Comparison of ENCODE assay signal across 1 cellular context in the genomic region with DNA sequence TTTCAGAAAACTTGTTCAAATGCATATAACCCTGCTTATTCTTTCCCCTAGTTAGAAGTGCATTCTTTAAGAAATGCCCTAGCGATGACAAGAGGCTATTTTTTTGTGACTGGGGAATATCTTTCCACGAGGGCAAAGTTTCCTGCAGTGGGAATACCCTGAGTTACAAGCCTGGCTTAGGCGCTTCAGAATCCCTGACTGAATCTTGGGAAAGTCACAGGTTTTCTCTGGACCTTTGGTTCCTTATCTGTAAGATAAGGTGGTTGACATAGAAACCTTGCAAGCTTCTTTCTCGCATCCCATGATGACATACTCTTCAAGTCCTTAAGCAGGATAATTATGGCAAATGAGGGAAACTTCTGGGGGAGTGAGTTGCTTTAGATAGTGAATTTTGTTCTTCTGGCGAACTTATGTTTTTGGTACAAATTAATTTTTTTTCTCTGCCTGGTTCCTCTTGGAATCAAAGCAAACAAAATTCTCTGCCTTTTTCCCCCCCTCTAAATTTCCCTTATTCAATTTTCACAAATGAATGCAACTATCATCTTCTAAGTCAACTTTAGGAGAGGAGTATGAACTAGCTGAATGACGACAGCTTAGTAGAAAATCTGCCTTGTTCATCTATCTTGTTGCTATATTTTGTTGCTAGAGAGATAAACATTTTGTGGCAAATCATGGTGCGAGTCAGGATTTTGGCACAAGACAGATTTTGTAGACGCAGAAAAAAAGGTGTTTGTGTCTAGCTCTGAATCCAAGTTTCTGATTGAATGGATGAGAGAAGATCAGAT.
TF ChIP-seq lines count a peak whose summit lies in the region.

No MANE protein-coding gene starts in this region.

TF ChIP-seq in GM23338, 12 proteins besides CTCF, POLR2A, EP300 and RAD21:
- TF ChIP-seq, protein P1, sequence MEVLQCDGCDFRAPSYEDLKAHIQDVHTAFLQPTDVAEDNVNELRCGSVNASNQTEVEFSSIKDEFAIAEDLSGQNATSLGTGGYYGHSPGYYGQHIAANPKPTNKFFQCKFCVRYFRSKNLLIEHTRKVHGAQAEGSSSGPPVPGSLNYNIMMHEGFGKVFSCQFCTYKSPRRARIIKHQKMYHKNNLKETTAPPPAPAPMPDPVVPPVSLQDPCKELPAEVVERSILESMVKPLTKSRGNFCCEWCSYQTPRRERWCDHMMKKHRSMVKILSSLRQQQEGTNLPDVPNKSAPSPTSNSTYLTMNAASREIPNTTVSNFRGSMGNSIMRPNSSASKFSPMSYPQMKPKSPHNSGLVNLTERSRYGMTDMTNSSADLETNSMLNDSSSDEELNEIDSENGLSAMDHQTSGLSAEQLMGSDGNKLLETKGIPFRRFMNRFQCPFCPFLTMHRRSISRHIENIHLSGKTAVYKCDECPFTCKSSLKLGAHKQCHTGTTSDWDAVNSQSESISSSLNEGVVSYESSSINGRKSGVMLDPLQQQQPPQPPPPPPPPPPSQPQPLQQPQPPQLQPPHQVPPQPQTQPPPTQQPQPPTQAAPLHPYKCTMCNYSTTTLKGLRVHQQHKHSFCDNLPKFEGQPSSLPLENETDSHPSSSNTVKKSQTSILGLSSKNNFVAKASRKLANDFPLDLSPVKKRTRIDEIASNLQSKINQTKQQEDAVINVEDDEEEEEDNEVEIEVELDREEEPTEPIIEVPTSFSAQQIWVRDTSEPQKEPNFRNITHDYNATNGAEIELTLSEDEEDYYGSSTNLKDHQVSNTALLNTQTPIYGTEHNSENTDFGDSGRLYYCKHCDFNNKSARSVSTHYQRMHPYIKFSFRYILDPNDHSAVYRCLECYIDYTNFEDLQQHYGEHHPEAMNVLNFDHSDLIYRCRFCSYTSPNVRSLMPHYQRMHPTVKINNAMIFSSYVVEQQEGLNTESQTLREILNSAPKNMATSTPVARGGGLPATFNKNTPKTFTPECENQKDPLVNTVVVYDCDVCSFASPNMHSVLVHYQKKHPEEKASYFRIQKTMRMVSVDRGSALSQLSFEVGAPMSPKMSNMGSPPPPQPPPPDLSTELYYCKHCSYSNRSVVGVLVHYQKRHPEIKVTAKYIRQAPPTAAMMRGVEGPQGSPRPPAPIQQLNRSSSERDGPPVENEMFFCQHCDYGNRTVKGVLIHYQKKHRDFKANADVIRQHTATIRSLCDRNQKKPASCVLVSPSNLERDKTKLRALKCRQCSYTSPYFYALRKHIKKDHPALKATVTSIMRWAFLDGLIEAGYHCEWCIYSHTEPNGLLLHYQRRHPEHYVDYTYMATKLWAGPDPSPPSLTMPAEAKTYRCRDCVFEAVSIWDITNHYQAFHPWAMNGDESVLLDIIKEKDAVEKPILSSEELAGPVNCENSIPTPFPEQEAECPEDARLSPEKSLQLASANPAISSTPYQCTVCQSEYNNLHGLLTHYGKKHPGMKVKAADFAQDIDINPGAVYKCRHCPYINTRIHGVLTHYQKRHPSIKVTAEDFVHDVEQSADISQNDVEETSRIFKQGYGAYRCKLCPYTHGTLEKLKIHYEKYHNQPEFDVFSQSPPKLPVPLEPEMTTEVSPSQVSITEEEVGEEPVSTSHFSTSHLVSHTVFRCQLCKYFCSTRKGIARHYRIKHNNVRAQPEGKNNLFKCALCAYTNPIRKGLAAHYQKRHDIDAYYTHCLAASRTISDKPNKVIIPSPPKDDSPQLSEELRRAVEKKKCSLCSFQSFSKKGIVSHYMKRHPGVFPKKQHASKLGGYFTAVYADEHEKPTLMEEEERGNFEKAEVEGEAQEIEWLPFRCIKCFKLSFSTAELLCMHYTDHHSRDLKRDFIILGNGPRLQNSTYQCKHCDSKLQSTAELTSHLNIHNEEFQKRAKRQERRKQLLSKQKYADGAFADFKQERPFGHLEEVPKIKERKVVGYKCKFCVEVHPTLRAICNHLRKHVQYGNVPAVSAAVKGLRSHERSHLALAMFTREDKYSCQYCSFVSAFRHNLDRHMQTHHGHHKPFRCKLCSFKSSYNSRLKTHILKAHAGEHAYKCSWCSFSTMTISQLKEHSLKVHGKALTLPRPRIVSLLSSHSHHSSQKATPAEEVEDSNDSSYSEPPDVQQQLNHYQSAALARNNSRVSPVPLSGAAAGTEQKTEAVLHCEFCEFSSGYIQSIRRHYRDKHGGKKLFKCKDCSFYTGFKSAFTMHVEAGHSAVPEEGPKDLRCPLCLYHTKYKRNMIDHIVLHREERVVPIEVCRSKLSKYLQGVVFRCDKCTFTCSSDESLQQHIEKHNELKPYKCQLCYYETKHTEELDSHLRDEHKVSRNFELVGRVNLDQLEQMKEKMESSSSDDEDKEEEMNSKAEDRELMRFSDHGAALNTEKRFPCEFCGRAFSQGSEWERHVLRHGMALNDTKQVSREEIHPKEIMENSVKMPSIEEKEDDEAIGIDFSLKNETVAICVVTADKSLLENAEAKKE (CRISPR knock-in tag; IDR thresholded peaks at IDR 0.05), result no peak
- no peak for TF ChIP-seq JUNB (IDR thresholded peaks at IDR 0.05; ENCODE audit: unreplicated experiment)
- TF ChIP-seq ZNF114 (CRISPR knock-in tag; IDR thresholded peaks at IDR 0.05), result no peak
- TF ChIP-seq STAT1 (IDR thresholded peaks at IDR 0.05; ENCODE audit: unreplicated experiment), result no peak
- TF ChIP-seq, protein P2, sequence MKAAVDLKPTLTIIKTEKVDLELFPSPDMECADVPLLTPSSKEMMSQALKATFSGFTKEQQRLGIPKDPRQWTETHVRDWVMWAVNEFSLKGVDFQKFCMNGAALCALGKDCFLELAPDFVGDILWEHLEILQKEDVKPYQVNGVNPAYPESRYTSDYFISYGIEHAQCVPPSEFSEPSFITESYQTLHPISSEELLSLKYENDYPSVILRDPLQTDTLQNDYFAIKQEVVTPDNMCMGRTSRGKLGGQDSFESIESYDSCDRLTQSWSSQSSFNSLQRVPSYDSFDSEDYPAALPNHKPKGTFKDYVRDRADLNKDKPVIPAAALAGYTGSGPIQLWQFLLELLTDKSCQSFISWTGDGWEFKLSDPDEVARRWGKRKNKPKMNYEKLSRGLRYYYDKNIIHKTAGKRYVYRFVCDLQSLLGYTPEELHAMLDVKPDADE (IDR thresholded peaks at IDR 0.05), result no peak
- no peak for TF ChIP-seq ZNF331 (CRISPR knock-in tag; IDR thresholded peaks at IDR 0.05; ENCODE audit: low read depth)
- TF ChIP-seq, protein P3, sequence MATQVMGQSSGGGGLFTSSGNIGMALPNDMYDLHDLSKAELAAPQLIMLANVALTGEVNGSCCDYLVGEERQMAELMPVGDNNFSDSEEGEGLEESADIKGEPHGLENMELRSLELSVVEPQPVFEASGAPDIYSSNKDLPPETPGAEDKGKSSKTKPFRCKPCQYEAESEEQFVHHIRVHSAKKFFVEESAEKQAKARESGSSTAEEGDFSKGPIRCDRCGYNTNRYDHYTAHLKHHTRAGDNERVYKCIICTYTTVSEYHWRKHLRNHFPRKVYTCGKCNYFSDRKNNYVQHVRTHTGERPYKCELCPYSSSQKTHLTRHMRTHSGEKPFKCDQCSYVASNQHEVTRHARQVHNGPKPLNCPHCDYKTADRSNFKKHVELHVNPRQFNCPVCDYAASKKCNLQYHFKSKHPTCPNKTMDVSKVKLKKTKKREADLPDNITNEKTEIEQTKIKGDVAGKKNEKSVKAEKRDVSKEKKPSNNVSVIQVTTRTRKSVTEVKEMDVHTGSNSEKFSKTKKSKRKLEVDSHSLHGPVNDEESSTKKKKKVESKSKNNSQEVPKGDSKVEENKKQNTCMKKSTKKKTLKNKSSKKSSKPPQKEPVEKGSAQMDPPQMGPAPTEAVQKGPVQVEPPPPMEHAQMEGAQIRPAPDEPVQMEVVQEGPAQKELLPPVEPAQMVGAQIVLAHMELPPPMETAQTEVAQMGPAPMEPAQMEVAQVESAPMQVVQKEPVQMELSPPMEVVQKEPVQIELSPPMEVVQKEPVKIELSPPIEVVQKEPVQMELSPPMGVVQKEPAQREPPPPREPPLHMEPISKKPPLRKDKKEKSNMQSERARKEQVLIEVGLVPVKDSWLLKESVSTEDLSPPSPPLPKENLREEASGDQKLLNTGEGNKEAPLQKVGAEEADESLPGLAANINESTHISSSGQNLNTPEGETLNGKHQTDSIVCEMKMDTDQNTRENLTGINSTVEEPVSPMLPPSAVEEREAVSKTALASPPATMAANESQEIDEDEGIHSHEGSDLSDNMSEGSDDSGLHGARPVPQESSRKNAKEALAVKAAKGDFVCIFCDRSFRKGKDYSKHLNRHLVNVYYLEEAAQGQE (IDR thresholded peaks at IDR 0.05; ENCODE audit: unreplicated experiment), result no peak
- TF ChIP-seq POLR2AphosphoS5 (IDR thresholded peaks at IDR 0.05; ENCODE audit: low read depth), result no peak
- TF ChIP-seq EZH2 (IDR thresholded peaks at IDR 0.05; ENCODE audit: low read depth, unreplicated experiment), result no peak
- no peak for TF ChIP-seq CREB1 (CRISPR knock-in tag; IDR thresholded peaks at IDR 0.05; ENCODE audit: low read depth)
- no peak for TF ChIP-seq EZH2phosphoT487 (IDR thresholded peaks at IDR 0.05; ENCODE audit: unreplicated experiment)
- no peak for TF ChIP-seq NANOG (IDR thresholded peaks at IDR 0.05; ENCODE audit: borderline replicate concordance)
